Comparison of ENCODE assay signal across 8 cellular contexts in the genomic region with DNA sequence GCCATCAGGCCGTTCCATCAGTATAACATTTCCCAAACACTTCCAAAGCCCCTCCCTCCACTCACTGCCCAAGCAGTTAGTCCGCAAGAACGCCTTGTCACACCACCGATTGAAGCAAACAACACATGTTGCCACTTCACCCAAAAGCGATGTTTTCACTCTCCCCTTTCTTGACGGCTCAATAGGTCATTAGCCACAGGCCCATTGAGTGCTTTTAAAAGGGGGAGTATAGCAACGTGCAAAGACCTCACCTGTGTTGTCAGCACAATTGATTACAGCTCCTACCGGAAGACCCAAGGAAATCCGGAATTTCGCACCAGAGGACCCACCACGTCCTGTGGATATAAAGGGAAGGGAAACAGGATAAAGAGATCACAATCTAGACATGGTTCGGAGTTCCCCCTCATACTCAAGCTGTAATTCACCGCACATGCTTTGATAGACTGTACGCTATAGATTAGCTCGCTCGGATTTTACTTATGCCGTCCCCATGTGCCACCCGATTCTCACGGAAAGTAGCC. TPM values are rescaled to one million over a fixed set of nuclear protein-coding genes. Genes with fewer than 3 reads are reported as not detected.
DNase-seq lines count a peak whose midpoint lies in the region; ATAC-seq and TF ChIP-seq lines count a peak whose summit lies in the region.

No MANE protein-coding gene starts in this region.

- intact Hi-C loops in OCI-LY7 (cut with micrococcal nuclease; ENCODE audit: unreplicated experiment) (loop anchor here (1.0 to 5.0 kb wide), 3 partner anchors 15 to 101 kb away; a partner anchor contains a TSS), mucosa of descending colon (cut with DNase I, micrococcal nuclease) (no loop called here)

- H3K36me3 ChIP-seq in OCI-LY7 (ENCODE audit: insufficient read depth, low read length): peaks cover 56% of the 10 kb centered on the region
- peaks cover 3% of the 10 kb centered on the region for H3K36me3 ChIP-seq in mucosa of descending colon (ENCODE audit: low read depth)

- H4K20me1 ChIP-seq in OCI-LY7 (ENCODE audit: insufficient read depth, low read length): peaks cover 28% of the 10 kb centered on the region

- H3K27ac ChIP-seq in OCI-LY7 (ENCODE audit: low read depth, low read length, poor library complexity, severe bottlenecking) (peak overlapping the region; percentile 96), coronary artery (peak overlapping the region; percentile 69 to 99)

- no TSS peak for BruUV-seq in OCI-LY7 (replicated peaks; lab: Mats Ljungman, UMichigan)

- H3K9me2 ChIP-seq in OCI-LY7 (ENCODE audit: insufficient read depth, low read length): no peaks in the 10 kb centered on the region

- peak; percentile 9 for ATAC-seq in mucosa of descending colon

- H3K4me2 ChIP-seq in OCI-LY7 (ENCODE audit: low read length): peak overlapping the region; percentile 98

- peak; percentile 30 for DNase-seq in OCI-LY7 (ENCODE audit: low spot score)
- DNase-seq in coronary artery (ENCODE audit: low spot score): no peak
- DNase-seq in mucosa of descending colon: peak in 1 of 3 donors; percentile 15
- DNase-seq in C1 segment of cervical spinal cord (lab: John Stamatoyannopoulos, UW): no peak
- no peak for DNase-seq in GM13976 (ENCODE audit: low spot score)
- DNase-seq in putamen (ENCODE audit: low spot score): no peak
- no peak for DNase-seq in DMS79 treated with DMSO at 0.1 percent for 48 hours (lab: John Stamatoyannopoulos, UW)

- H3K9me3 ChIP-seq in OCI-LY7 (ENCODE audit: low read length): no peaks in the 10 kb centered on the region
- no peaks in the 10 kb centered on the region for H3K9me3 ChIP-seq in mucosa of descending colon

- POLR2A ChIA-PET in OCI-LY7 (lab: Charles Lee): interaction anchor here (0.5 to 3.1 kb wide), 5 partner anchors 17 to 68 kb away, joined by 3 to 56 read pairs (median 5); a partner anchor contains a TSS

- H3K4me3 ChIP-seq in GM08714 (ENCODE audit: low read length) (peak overlapping the region; percentile 100), OCI-LY7 (ENCODE audit: low read depth, low read length, poor library complexity, severe bottlenecking) (peak overlapping the region; percentile 87), coronary artery (peak overlapping the region; percentile 83), mucosa of descending colon (peak overlapping the region; percentile 24)

- in situ Hi-C loops in GM13976 (cut with MboI; ENCODE audit: low sequenced_read_pairs, unreplicated experiment): no loop called here

- H3K4me1 ChIP-seq in OCI-LY7 (ENCODE audit: insufficient read depth, low read length, poor library complexity, severe bottlenecking) (peaks cover 41% of the 10 kb centered on the region), mucosa of descending colon (ENCODE audit: low read depth) (peaks cover 27% of the 10 kb centered on the region)

- peaks cover 48% of the 10 kb centered on the region for H3K79me2 ChIP-seq in OCI-LY7 (ENCODE audit: insufficient read depth, low read depth, low read length)

- CTCF ChIA-PET in OCI-LY7 (lab: Charles Lee; ENCODE audit: unreplicated experiment): no interaction called here

- no peak for TF ChIP-seq CTCF in OCI-LY7 (conservative IDR thresholded peaks at IDR 0.05; ENCODE audit: low read length)
- TF ChIP-seq CTCF in coronary artery (IDR thresholded peaks at IDR 0.05): no peak
- TF ChIP-seq CTCF in mucosa of descending colon (IDR thresholded peaks at IDR 0.05): no peak
- no peak for TF ChIP-seq CTCF in GM13976 (IDR thresholded peaks at IDR 0.05; ENCODE audit: borderline replicate concordance, control extremely low read depth, extremely low read depth, insufficient read depth, missing control alignments)

- no peak overlapping the region for H2AFZ ChIP-seq in OCI-LY7 (ENCODE audit: low read length)

RNA-seq across cellular contexts. Expression of a gene that starts 0.7 kb away (rescaled TPM):
- total RNA-seq in OCI-LY7 (2014; rRNA removed; shearing (Covaris generic)): 1,289 and 1,881 TPM in 2 replicates
- total RNA-seq in OCI-LY7 (2022) (1,611 and 1,766 TPM in 2 replicates), mucosa of descending colon (1,000 to 10,000 TPM in 1 of 3 donors, 100 to 1,000 TPM in 2; 838 to 1,044 (median 919) TPM)

RNA-seq across cellular contexts. Expression of a gene that starts 17.0 kb away (rescaled TPM):
- total RNA-seq in OCI-LY7 (2014; rRNA removed; shearing (Covaris generic)): 44.3 and 48.6 TPM in 2 replicates
- total RNA-seq in OCI-LY7 (2022): 101 and 110 TPM in 2 replicates
- total RNA-seq in mucosa of descending colon: 100 to 1,000 TPM; 163 to 286 (median 276) TPM

RNA-seq across cellular contexts. Expression of a gene that starts 27.7 kb away (rescaled TPM):
- total RNA-seq in OCI-LY7 (2014; rRNA removed; shearing (Covaris generic)): 22.2 and 25.4 TPM in 2 replicates
- total RNA-seq in OCI-LY7 (2022): 26.8 and 30.8 TPM in 2 replicates
- 10 to 100 TPM; 21.7 to 26.5 (median 25.6) TPM for total RNA-seq in mucosa of descending colon

RNA-seq across cellular contexts. Expression of a gene that starts 53.5 kb away (rescaled TPM):
- total RNA-seq in OCI-LY7 (2014; rRNA removed; shearing (Covaris generic)): 23.6 and 33.0 TPM in 2 replicates
- 37.8 and 38.6 TPM in 2 replicates for total RNA-seq in OCI-LY7 (2022)
- 10 to 100 TPM; 16.7 to 44.8 (median 20.6) TPM for total RNA-seq in mucosa of descending colon

Comparison
In these comparisons a context has a peak if more than half of its experiments do, and no peak if none do; other contexts are left out.
1. H3K4me3 ChIP-seq: peak in every context shown above with its lines; median percentile 100 in GM08714; 87 in OCI-LY7; 83 in coronary artery; 24 in mucosa of descending colon.